ENCODE assay signal across 8 cellular contexts in genomic region chr7:1466524-1467271, GRCh38. TPM values are rescaled to one million over a fixed set of nuclear protein-coding genes. Genes with fewer than 3 reads are reported as not detected.
DNase-seq lines count a peak whose midpoint lies in the region; ATAC-seq lines count a peak whose summit lies in the region.

No MANE protein-coding gene starts in this region.

- ATAC-seq in GM19324 (IDR thresholded peaks at IDR 0.05; ENCODE audit: low FRiP score, unreplicated experiment), result peak; percentile 49

- intact Hi-C loops in cardiac septum (cut with DNase I), result no loop called here

- peak; percentile 4 for DNase-seq in T1000 (lab: John Stamatoyannopoulos, UW)
- peak; percentile 92 for DNase-seq in cardiac septum (ENCODE audit: low spot score)
- peak; percentile 59 for DNase-seq in retina
- no peak for DNase-seq in activated CD4-positive, alpha-beta T cell treated with anti-CD3 and anti-CD28 coated beads, Interleukin-2, amount 50 U/mL, for 1 hour
- no peak for DNase-seq in activated naive CD4-positive, alpha-beta T cell treated with Interleukin-2 at 50 U/mL for 16 hours
- DNase-seq in occipital lobe (lab: John Stamatoyannopoulos, UW), result no peak
- DNase-seq in stimulated activated CD4-positive, alpha-beta T cell treated with anti-CD3 and anti-CD28 coated beads, Interleukin-2, amount 100 ng/mL, for 24 hours, result no peak

RNA-seq across cellular contexts. Expression of gene MICALL2, which starts 7.4 kb away (rescaled TPM):
- total RNA-seq in cardiac septum (19.7 TPM), occipital lobe (4.2 TPM)

RNA-seq across cellular contexts. Expression of gene INTS1, which starts 37.5 kb away (rescaled TPM):
- total RNA-seq in cardiac septum, result 54.7 TPM
- total RNA-seq in occipital lobe, result 15.8 TPM

Comparison
In these comparisons a context has a peak if more than half of its experiments do, and no peak if none do; other contexts are left out.
1. DNase-seq: peak in T1000 (single experiment), cardiac septum (single experiment) and retina (single experiment); none in activated CD4-positive, alpha-beta T cell treated with anti-CD3 and anti-CD28 coated beads, Interleukin-2, amount 50 U/mL, for 1 hour (single experiment), activated naive CD4-positive, alpha-beta T cell treated with Interleukin-2 at 50 U/mL for 16 hours (single experiment), occipital lobe (single experiment) and stimulated activated CD4-positive, alpha-beta T cell treated with anti-CD3 and anti-CD28 coated beads, Interleukin-2, amount 100 ng/mL, for 24 hours (0 of 2).